In genomic region chrX:13007519-13008188, GRCh38 we compare ENCODE assay signal across 9 cellular contexts. TPM values are rescaled to one million over a fixed set of nuclear protein-coding genes. Genes with fewer than 3 reads are reported as not detected.
A peak's percentile ranks its signal among the peaks of the same experiment; 100 is the strongest.
DNase-seq lines count a peak whose midpoint lies in the region; ATAC-seq and TF ChIP-seq lines count a peak whose summit lies in the region.
"Had no signal": no experiment of that assay in that cellular context is flagged by ENCODE, and none has a peak within 500 bp of the region (broad histone marks: within the 10 kb centered on the region; RNA-seq: fewer than 3 reads in every experiment).

No MANE protein-coding gene starts in this region.

- no peak for TF ChIP-seq CTCF in HFFc6 (IDR thresholded peaks at IDR 0.05)
- no peak for TF ChIP-seq CTCF in left lung (IDR thresholded peaks at IDR 0.05)

- no peak overlapping the region for H3K4me3 ChIP-seq in CD8-positive, alpha-beta memory T cell (ENCODE audit: low read length)
- no peak overlapping the region for H3K4me3 ChIP-seq in left lung

- H3K27ac ChIP-seq in CD8-positive, alpha-beta memory T cell (ENCODE audit: low read depth, low read length) = no peak overlapping the region
- H3K27ac ChIP-seq in left lung = no peak overlapping the region

- peaks cover 54% of the 10 kb centered on the region for H3K4me1 ChIP-seq in CD8-positive, alpha-beta memory T cell (ENCODE audit: insufficient read depth, low read length)
- H3K4me1 ChIP-seq in left lung = peaks cover 8 to 22% of the 10 kb centered on the region in 2 donors

- H3K9me3 ChIP-seq in CD8-positive, alpha-beta memory T cell (ENCODE audit: low read length) = no peaks in the 10 kb centered on the region
- H3K9me3 ChIP-seq in left lung = no peaks in the 10 kb centered on the region

- no peaks in the 10 kb centered on the region for H3K36me3 ChIP-seq in CD8-positive, alpha-beta memory T cell (ENCODE audit: insufficient read depth, low read length)
- H3K36me3 ChIP-seq in left lung = no peaks in the 10 kb centered on the region

- DNase-seq in CD8-positive, alpha-beta memory T cell = no peak
- peak; percentile 24 for DNase-seq in HFFc6
- no peak for DNase-seq in activated CD4-positive, alpha-beta memory T cell treated with anti-CD3 and anti-CD28 coated beads for 36 hours
- DNase-seq in left lung = no peak
- no peak for DNase-seq in NAMALWA (ENCODE audit: low spot score)
- DNase-seq in iPS-NIHi11 (ENCODE audit: low spot score) = no peak
- no peak for DNase-seq in foreskin melanocyte

- peaks cover 37 to 75% (median 67%) of the 10 kb centered on the region in 3 donors for H3K4me1 Mint-ChIP-seq in CD8-positive, alpha-beta memory T cell
- H3K4me1 Mint-ChIP-seq in HFFc6 (ENCODE audit: low read depth) = peaks cover 38% of the 10 kb centered on the region
- H3K4me1 Mint-ChIP-seq in activated CD4-positive, alpha-beta memory T cell treated with anti-CD3 and anti-CD28 coated beads for 36 hours (ENCODE audit: low read depth) = peaks cover 69% of the 10 kb centered on the region

- peak overlapping the region; percentile 4 to 84 (median 44) for H3K27ac Mint-ChIP-seq in CD8-positive, alpha-beta memory T cell
- peak overlapping the region; percentile 16; the same call in 1 of the 2 replicates for H3K27ac Mint-ChIP-seq in HFFc6
- peak overlapping the region; percentile 28 for H3K27ac Mint-ChIP-seq in activated CD4-positive, alpha-beta memory T cell treated with anti-CD3 and anti-CD28 coated beads for 36 hours

- intact Hi-C loops in activated CD4-positive, alpha-beta memory T cell treated with anti-CD3 and anti-CD28 coated beads for 36 hours (cut with micrococcal nuclease) = no loop called here
- intact Hi-C loops in left lung (cut with DNase I) = no loop called here

- H3K9me3 Mint-ChIP-seq in CD8-positive, alpha-beta memory T cell = no peaks in the 10 kb centered on the region
- H3K9me3 Mint-ChIP-seq in HFFc6 = no peaks in the 10 kb centered on the region
- H3K9me3 Mint-ChIP-seq in activated CD4-positive, alpha-beta memory T cell treated with anti-CD3 and anti-CD28 coated beads for 36 hours = no peaks in the 10 kb centered on the region

- ATAC-seq in left lung = peak; percentile 31
- no peak for ATAC-seq in GM21737 (IDR thresholded peaks at IDR 0.05; ENCODE audit: unreplicated experiment)

- POLR2A ChIA-PET in CD8-positive, alpha-beta memory T cell (lab: Charles Lee) = interaction anchor here (1.0 kb wide), 1 partner anchor 37 kb away, joined by 5 read pairs; no protein-coding TSS in a partner anchor
- POLR2A ChIA-PET in activated CD4-positive, alpha-beta memory T cell treated with anti-CD3 and anti-CD28 coated beads for 36 hours (lab: Charles Lee) = interaction anchor here (1.7 to 3.2 kb wide), 2 partner anchors 83 to 85 kb away, joined by 5 to 8 read pairs; no protein-coding TSS in a partner anchor

- peaks cover 0 to 3% (median 0%) of the 10 kb centered on the region in 3 donors for H3K36me3 Mint-ChIP-seq in CD8-positive, alpha-beta memory T cell
- no peaks in the 10 kb centered on the region for H3K36me3 Mint-ChIP-seq in HFFc6 (ENCODE audit: low read depth)
- H3K36me3 Mint-ChIP-seq in activated CD4-positive, alpha-beta memory T cell treated with anti-CD3 and anti-CD28 coated beads for 36 hours = no peaks in the 10 kb centered on the region

- peak overlapping the region in 3 of 7 donors; percentile 12 to 42 (median 41) for H3K4me3 Mint-ChIP-seq in CD8-positive, alpha-beta memory T cell
- no peak overlapping the region for H3K4me3 Mint-ChIP-seq in HFFc6
- no peak overlapping the region for H3K4me3 Mint-ChIP-seq in activated CD4-positive, alpha-beta memory T cell treated with anti-CD3 and anti-CD28 coated beads for 36 hours

- peaks cover 0 to 18% of the 10 kb centered on the region in 2 donors for H3K27me3 Mint-ChIP-seq in CD8-positive, alpha-beta memory T cell
- no peaks in the 10 kb centered on the region for H3K27me3 Mint-ChIP-seq in HFFc6 (ENCODE audit: insufficient read depth)
- H3K27me3 Mint-ChIP-seq in activated CD4-positive, alpha-beta memory T cell treated with anti-CD3 and anti-CD28 coated beads for 36 hours = no peaks in the 10 kb centered on the region

- CTCF ChIA-PET in CD8-positive, alpha-beta memory T cell (lab: Charles Lee) = interaction anchor here (1.0 to 3.6 kb wide), 5 partner anchors 61 to 480 kb away, joined by 3 to 13 read pairs (median 5); no protein-coding TSS in a partner anchor
- CTCF ChIA-PET in activated CD4-positive, alpha-beta memory T cell treated with anti-CD3 and anti-CD28 coated beads for 36 hours (lab: Charles Lee) = interaction anchor here (1.4 kb wide), 1 partner anchor 85 kb away, joined by 3 read pairs; no protein-coding TSS in a partner anchor

- H3K27me3 ChIP-seq in CD8-positive, alpha-beta memory T cell (ENCODE audit: insufficient read depth, low read length, poor library complexity, severe bottlenecking) = no peaks in the 10 kb centered on the region
- H3K27me3 ChIP-seq in left lung = no peaks in the 10 kb centered on the region

RNA-seq across cellular contexts. Expression of gene TMSB4X, which starts 32.7 kb away (rescaled TPM):
- 1,000 to 10,000 TPM; 3,415 to 3,478 TPM for total RNA-seq in CD8-positive, alpha-beta memory T cell
- 28,788 TPM for polyA plus RNA-seq in CD8-positive, alpha-beta memory T cell
- 1,000 to 10,000 TPM; 2,364 to 3,067 (median 2,845) TPM for total RNA-seq in HFFc6 (2021; fragmentation: NEBNext Ultra II Directional; extraction: Animal tissue kit (Norgen Biotek cat#: 25700))
- total RNA-seq in activated CD4-positive, alpha-beta memory T cell treated with anti-CD3 and anti-CD28 coated beads for 36 hours = 1,000 to 10,000 TPM; 6,087 to 6,256 TPM
- total RNA-seq in left lung = 1,000 to 10,000 TPM; 4,574 to 4,791 TPM

RNA-seq across cellular contexts. Expression of gene FAM9C, which starts 36.8 kb away (rescaled TPM):
- total RNA-seq in CD8-positive, alpha-beta memory T cell = not detected
- polyA plus RNA-seq in CD8-positive, alpha-beta memory T cell = not detected
- not detected for total RNA-seq in HFFc6 (2021; fragmentation: NEBNext Ultra II Directional; extraction: Animal tissue kit (Norgen Biotek cat#: 25700))
- under 1 TPM in 1 of 2 experiments, not detected in 1; 0.05 TPM for total RNA-seq in activated CD4-positive, alpha-beta memory T cell treated with anti-CD3 and anti-CD28 coated beads for 36 hours
- total RNA-seq in left lung = not detected
- total RNA-seq: NCI-H460 had no signal
